ENCODE assay signal across 11 cellular contexts in genomic region chr10:63227207-63227895, GRCh38.
DNase-seq lines count a peak whose midpoint lies in the region; ATAC-seq and TF ChIP-seq lines count a peak whose summit lies in the region.
"Had no signal": no experiment of that assay in that cellular context is flagged by ENCODE, and none has a peak within 500 bp of the region (broad histone marks: within the 10 kb centered on the region; RNA-seq: fewer than 3 reads in every experiment).

No MANE protein-coding gene starts in this region.

- peak overlapping the region; percentile 8; the same call in 1 of the 2 replicates for H3K4me2 ChIP-seq in HCT116 (ENCODE audit: low read length)

- H3K9me3 ChIP-seq in HCT116 (ENCODE audit: control insufficient read depth in 1 of 2, insufficient read depth in 1 of 2, low read depth in 1 of 2, low read length in 2 of 2) = no peaks in the 10 kb centered on the region
- H3K9me3 ChIP-seq in T-helper 17 cell (ENCODE audit: control insufficient read depth, low read length, poor library complexity, severe bottlenecking) = no peaks in the 10 kb centered on the region
- no peaks in the 10 kb centered on the region for H3K9me3 ChIP-seq in naive thymus-derived CD4-positive, alpha-beta T cell (ENCODE audit: control insufficient read depth in 2 of 3, low read length in 3 of 3)

- no peak for TF ChIP-seq POLR2A in HCT116 (IDR thresholded peaks at IDR 0.05; ENCODE audit: borderline replicate concordance, extremely low read depth, insufficient read depth, insufficient read length)

- DNase-seq in HCT116 (ENCODE audit: low read depth, low spot score) (peak; percentile 12), T-helper 17 cell (no peak), NCI-H69 (lab: John Stamatoyannopoulos, UW) (no peak), DMS 273 treated with DMSO at 0.1 percent for 48 hours (lab: John Stamatoyannopoulos, UW) (no peak), T1000 (lab: John Stamatoyannopoulos, UW) (no peak)
- DNase-seq in naive thymus-derived CD4-positive, alpha-beta T cell = peak in 6 of 9 donors; percentile 35 to 63 (median 56)
- DNase-seq: NCI-H1417, trophoblast cell had no signal

- H3K79me2 ChIP-seq in HCT116 (ENCODE audit: insufficient read depth, low read length) = peaks cover 82% of the 10 kb centered on the region

- peak overlapping the region; percentile 55 for H3K4me3 Mint-ChIP-seq in T-helper 17 cell
- H3K4me3 Mint-ChIP-seq in naive thymus-derived CD4-positive, alpha-beta T cell = peak overlapping the region; percentile 8 to 69 (median 53)

- no peaks in the 10 kb centered on the region for H3K27me3 Mint-ChIP-seq in T-helper 17 cell
- no peaks in the 10 kb centered on the region for H3K27me3 Mint-ChIP-seq in naive thymus-derived CD4-positive, alpha-beta T cell

- H3K27ac Mint-ChIP-seq in T-helper 17 cell = peak overlapping the region; percentile 93
- H3K27ac Mint-ChIP-seq in naive thymus-derived CD4-positive, alpha-beta T cell = peak overlapping the region; percentile 28 to 97 (median 94)

- no peak for TF ChIP-seq CTCF in HCT116 (IDR thresholded peaks at IDR 0.05 in 2 of 3, conservative IDR thresholded peaks at IDR 0.05 in 1 of 3; ENCODE audit: borderline replicate concordance in 1 of 3, insufficient read depth in 1 of 3, low read depth in 2 of 3, low read length in 2 of 3)

- no peaks in the 10 kb centered on the region for H3K27me3 ChIP-seq in HCT116 (ENCODE audit: insufficient read depth, low read length)
- H3K27me3 ChIP-seq in naive thymus-derived CD4-positive, alpha-beta T cell (ENCODE audit: control insufficient read depth in 2 of 2, insufficient read depth in 2 of 2, low read length in 2 of 2) = no peaks in the 10 kb centered on the region

- H3K9me2 ChIP-seq in HCT116 (ENCODE audit: insufficient read depth) = no peaks in the 10 kb centered on the region

- H3K27ac ChIP-seq in HCT116 (ENCODE audit: low read depth, low read length) = no peak overlapping the region; the same call in 1 of the 2 replicates
- H3K27ac ChIP-seq in naive thymus-derived CD4-positive, alpha-beta T cell (ENCODE audit: low read depth, low read length) = peak overlapping the region; percentile 80

- no peak overlapping the region for H3K9ac ChIP-seq in HCT116 (ENCODE audit: low read length)

- H3K4me1 ChIP-seq in HCT116 (ENCODE audit: control insufficient read depth in 1 of 2, insufficient read depth in 2 of 2, low read length in 2 of 2) = peaks cover 30 to 34% of the 10 kb centered on the region in 2 experiments
- peaks cover 23 to 42% of the 10 kb centered on the region in 2 donors for H3K4me1 ChIP-seq in naive thymus-derived CD4-positive, alpha-beta T cell (ENCODE audit: control insufficient read depth in 2 of 2, insufficient read depth in 2 of 2, low read length in 2 of 2)

- peaks cover 33% of the 10 kb centered on the region for H3K4me1 Mint-ChIP-seq in T-helper 17 cell
- H3K4me1 Mint-ChIP-seq in naive thymus-derived CD4-positive, alpha-beta T cell = peaks cover 26 to 86% (median 75%) of the 10 kb centered on the region in 7 donors

- RAD21 ChIA-PET in HCT116 (lab: Charles Lee; ENCODE audit: low non-redundant PET in 1 of 2, low total read pairs in 2 of 2, uncharacterized antibody in 2 of 2, unreplicated experiment in 2 of 2) = no interaction called here

- no peaks in the 10 kb centered on the region for H3K9me3 Mint-ChIP-seq in naive thymus-derived CD4-positive, alpha-beta T cell

- POLR2A ChIA-PET in HCT116 (lab: Charles Lee) = no interaction called here
- POLR2A ChIA-PET in naive thymus-derived CD4-positive, alpha-beta T cell (lab: Charles Lee) = interaction anchor here (1.1 to 3.0 kb wide), 3 partner anchors 30 to 94 kb away, joined by 3 to 18 read pairs (median 4); partner anchors contain the start of gene NRBF2

- intact Hi-C loops in HCT116 (cut with micrococcal nuclease) = no loop called here
- intact Hi-C loops in naive thymus-derived CD4-positive, alpha-beta T cell (cut with micrococcal nuclease) = loop anchor here (1.0 to 2.0 kb wide), 3 partner anchors 8 to 13 kb away; no protein-coding TSS in a partner anchor

- TF ChIP-seq RAD21 in HCT116 (IDR thresholded peaks at IDR 0.05; ENCODE audit: low read depth) = no peak

- H3K36me3 Mint-ChIP-seq in T-helper 17 cell (ENCODE audit: low read depth) = peaks cover 3% of the 10 kb centered on the region
- H3K36me3 Mint-ChIP-seq in naive thymus-derived CD4-positive, alpha-beta T cell = peaks cover 0 to 5% (median 0%) of the 10 kb centered on the region in 5 donors

- H3K36me3 ChIP-seq in HCT116 (ENCODE audit: control insufficient read depth in 1 of 2, insufficient read depth in 2 of 2, low read length in 2 of 2) = no peaks in the 10 kb centered on the region
- H3K36me3 ChIP-seq in naive thymus-derived CD4-positive, alpha-beta T cell (ENCODE audit: control insufficient read depth in 2 of 3, insufficient read depth in 3 of 3, low read length in 3 of 3) = no peaks in the 10 kb centered on the region

- CTCF ChIA-PET in HCT116 (lab: Charles Lee) = no interaction called here
- CTCF ChIA-PET in naive thymus-derived CD4-positive, alpha-beta T cell (lab: Charles Lee) = no interaction called here

- no peak overlapping the region for H2AFZ ChIP-seq in HCT116 (ENCODE audit: low read depth, low read length, poor library complexity, severe bottlenecking)

- peaks cover 9% of the 10 kb centered on the region; the same call in 1 of the 2 replicates for H4K20me1 ChIP-seq in HCT116 (ENCODE audit: insufficient read depth)

- ATAC-seq in GM18508 (IDR thresholded peaks at IDR 0.05; ENCODE audit: insufficient read depth, unreplicated experiment) (peak; percentile 44), HCT116 (peak; percentile 25; the same call in 1 of the 2 replicates), T-helper 17 cell (no peak), HG02970 (IDR thresholded peaks at IDR 0.05; ENCODE audit: low FRiP score, unreplicated experiment) (no peak)
- peak; percentile 43 for ATAC-seq in naive thymus-derived CD4-positive, alpha-beta T cell

- BruUV-seq in HCT116 (replicated peaks; lab: Mats Ljungman, UMichigan) = no TSS peak

- H3K4me3 ChIP-seq in HCT116 (replicated peaks in 1 of 2; ENCODE audit: low read depth in 1 of 2, low read length in 2 of 2) = no peak overlapping the region
- H3K4me3 ChIP-seq in naive thymus-derived CD4-positive, alpha-beta T cell (ENCODE audit: low read length) = no peak overlapping the region
- H3K4me3 ChIP-seq: SK-N-MC had no signal

TF ChIP-seq in HCT116, 20 proteins besides CTCF, POLR2A, EP300 and RAD21:
- TF ChIP-seq CBX3 (IDR thresholded peaks at IDR 0.05; ENCODE audit: low read depth) = no peak
- no peak for TF ChIP-seq SIN3A (IDR thresholded peaks at IDR 0.05; ENCODE audit: low read depth)
- no peak for TF ChIP-seq ZBTB33 (IDR thresholded peaks at IDR 0.05; ENCODE audit: extremely low read depth, insufficient replicate concordance, low read length)
- no peak for TF ChIP-seq SRF (IDR thresholded peaks at IDR 0.05; ENCODE audit: low read depth)
- no peak for TF ChIP-seq ZNF274 (IDR thresholded peaks at IDR 0.05; ENCODE audit: low read depth, low read length)
- no peak for TF ChIP-seq EGR1 (IDR thresholded peaks at IDR 0.05; ENCODE audit: low read depth)
- TF ChIP-seq ELF1 (IDR thresholded peaks at IDR 0.05; ENCODE audit: borderline replicate concordance, low read depth) = no peak
- no peak for TF ChIP-seq ATF3 (IDR thresholded peaks at IDR 0.05)
- no peak for TF ChIP-seq JUND (IDR thresholded peaks at IDR 0.05)

Comparison
In these comparisons a context has a peak if more than half of its experiments do, and no peak if none do; other contexts are left out.
1. ATAC-seq: peak in GM18508 (single experiment), HCT116 (single experiment) and naive thymus-derived CD4-positive, alpha-beta T cell (single experiment); none in T-helper 17 cell (single experiment) and HG02970 (single experiment).
2. DNase-seq: peak in HCT116 (single experiment) and naive thymus-derived CD4-positive, alpha-beta T cell (6 of 9); none in T-helper 17 cell (0 of 3), NCI-H69 (single experiment), DMS 273 treated with DMSO at 0.1 percent for 48 hours (single experiment) and T1000 (single experiment).